In genomic region chr12:124523071-124523470, GRCh38 we compare ENCODE assay signal across 10 cellular contexts.
DNase-seq lines count a peak whose midpoint lies in the region; ATAC-seq lines count a peak whose summit lies in the region.
"Had no signal": no experiment of that assay in that cellular context is flagged by ENCODE, and none has a peak within 500 bp of the region (broad histone marks: within the 10 kb centered on the region; RNA-seq: fewer than 3 reads in every experiment).

No MANE protein-coding gene starts in this region.

- H3K4me1 Mint-ChIP-seq in stimulated activated naive B cell treated with anti-CD40 and anti-IgM and Interleukin-4, amounts not matched to agents 10 μg/mL and 1 μg/mL and 100 μg/mL, for 72 hours, result peaks cover 66 to 95% of the 10 kb centered on the region in 2 donors

- peak overlapping the region; percentile 86 for H3K27ac Mint-ChIP-seq in stimulated activated naive B cell treated with anti-CD40 and anti-IgM and Interleukin-4, amounts not matched to agents 10 μg/mL and 1 μg/mL and 100 μg/mL, for 72 hours

- H3K9me3 Mint-ChIP-seq in stimulated activated naive B cell treated with anti-CD40 and anti-IgM and Interleukin-4, amounts not matched to agents 10 μg/mL and 1 μg/mL and 100 μg/mL, for 72 hours, result no peaks in the 10 kb centered on the region
- H3K9me3 Mint-ChIP-seq: neural progenitor cell had no signal

- no peaks in the 10 kb centered on the region for H3K27me3 Mint-ChIP-seq in stimulated activated naive B cell treated with anti-CD40 and anti-IgM and Interleukin-4, amounts not matched to agents 10 μg/mL and 1 μg/mL and 100 μg/mL, for 72 hours

- DNase-seq in NCI-H2029 (lab: John Stamatoyannopoulos, UW) (peak; percentile 59), NCI-H2029 treated with DMSO at 0.1 percent for 48 hours (lab: John Stamatoyannopoulos, UW) (no peak), NCI-H69 (lab: John Stamatoyannopoulos, UW) (peak; percentile 55), fibroblast of gingiva (ENCODE audit: low read depth) (peak; percentile 54), GF-D8 (lab: John Stamatoyannopoulos, UW) (no peak), GDM1 (lab: John Stamatoyannopoulos, UW) (no peak)
- DNase-seq in stimulated activated naive B cell treated with anti-CD40 and anti-IgM and Interleukin-4, amounts not matched to agents 10 μg/mL and 1 μg/mL and 100 μg/mL, for 72 hours, result peak; percentile 37
- DNase-seq: aorta had no signal

- peak; percentile 73 to 77 for ATAC-seq in stimulated activated naive B cell treated with anti-CD40 and anti-IgM and Interleukin-4, amounts not matched to agents 10 μg/mL and 1 μg/mL and 100 μg/mL, for 72 hours (replicated peaks)
- ATAC-seq in HG03469 (IDR thresholded peaks at IDR 0.05; ENCODE audit: unreplicated experiment), result no peak

- H3K36me3 Mint-ChIP-seq in stimulated activated naive B cell treated with anti-CD40 and anti-IgM and Interleukin-4, amounts not matched to agents 10 μg/mL and 1 μg/mL and 100 μg/mL, for 72 hours, result peaks cover 51 to 72% of the 10 kb centered on the region in 2 donors

- H3K4me3 Mint-ChIP-seq in stimulated activated naive B cell treated with anti-CD40 and anti-IgM and Interleukin-4, amounts not matched to agents 10 μg/mL and 1 μg/mL and 100 μg/mL, for 72 hours, result peak overlapping the region; percentile 57 to 59
- H3K4me3 Mint-ChIP-seq: neural progenitor cell had no signal

Comparison
In these comparisons a context has a peak if more than half of its experiments do, and no peak if none do; other contexts are left out.
1. DNase-seq: peak in NCI-H2029 (single experiment), NCI-H69 (single experiment), fibroblast of gingiva (single experiment) and stimulated activated naive B cell treated with anti-CD40 and anti-IgM and Interleukin-4, amounts not matched to agents 10 μg/mL and 1 μg/mL and 100 μg/mL, for 72 hours (single experiment); none in NCI-H2029 treated with DMSO at 0.1 percent for 48 hours (single experiment), GF-D8 (single experiment) and GDM1 (single experiment).